ENCODE assay signal across 37 cellular contexts in the genomic region with DNA sequence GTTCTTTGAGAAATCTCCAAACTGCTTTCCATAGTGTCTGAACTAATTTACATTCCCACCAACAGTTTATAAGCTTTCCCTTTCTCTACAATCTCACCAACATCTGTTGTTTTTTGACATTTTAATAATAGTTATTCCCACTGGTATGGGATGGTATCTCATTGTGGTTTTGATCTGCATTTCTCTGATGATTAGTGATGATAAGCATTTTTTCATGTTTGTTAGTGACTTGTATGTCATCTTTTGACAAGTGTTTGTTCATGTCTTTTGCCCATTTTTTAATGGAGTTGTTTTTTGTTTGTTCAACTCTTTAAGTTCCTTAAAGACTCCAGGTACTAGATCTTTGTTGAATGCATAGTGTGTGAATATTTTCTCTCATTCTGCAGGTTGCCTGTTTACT.
"Had no signal": no experiment of that assay in that cellular context is flagged by ENCODE, and none has a peak within 500 bp of the region (broad histone marks: within the 10 kb centered on the region; RNA-seq: fewer than 3 reads in every experiment).

No MANE protein-coding gene starts in this region.

- H3K4me3 Mint-ChIP-seq: activated CD4-positive, alpha-beta memory T cell treated with anti-CD3 and anti-CD28 coated beads for 36 hours; activated CD4-positive, alpha-beta T cell treated with anti-CD3 and anti-CD28 coated beads for 36 hours; activated CD4-positive, alpha-beta T cell treated with anti-CD3 and anti-CD28 coated beads, Interleukin-2, amount 10 ng/mL, durations not matched to agents 24 days and 14 days; activated CD8-positive, alpha-beta memory T cell treated with anti-CD3 and anti-CD28 coated beads, Interleukin-2, amount 10 ng/mL, durations not matched to agents 7 days and 5 days; activated CD8-positive, alpha-beta T cell treated with anti-CD3 and anti-CD28 coated beads, Interleukin-2, amount 10 ng/mL, durations not matched to agents 7 days and 5 days; activated naive CD4-positive, alpha-beta T cell treated with anti-CD3 and anti-CD28 coated beads for 36 hours; activated naive CD4-positive, alpha-beta T cell treated with anti-CD3 and anti-CD28 coated beads, Interleukin-2, amount 50 U/mL, for 24 hours; activated naive CD8-positive, alpha-beta T cell treated with anti-CD3 and anti-CD28 coated beads for 36 hours; activated naive CD8-positive, alpha-beta T cell treated with anti-CD3 and anti-CD28 coated beads, Interleukin-2, amount 50 U/mL, for 24 hours; activated T-helper 1 cell treated with anti-CD3 and anti-CD28 coated beads, Interleukin-12 subunit alpha, Interleukin-12 subunit beta, Interleukin-2, Interleukin-4 antibody, amounts not matched to agents 30 ng/mL and 10 ng/mL and 1 ng/mL, durations not matched to agents 14 hours and 24 hours and 36 hours; central memory CD8-positive, alpha-beta T cell; dendritic cell treated with granulocyte-macrophage colony-stimulating factor and Interleukin-4, amounts not matched to agents 40 ng/mL and 50 ng/mL, for 4 days; endodermal cell; T-helper 17 cell; T-helper 2 cell treated with Interferon-gamma antibody and Interleukin-4, amounts not matched to agents 5 μg/mL and 100 μg/mL, for 36 hours had no signal

- H3K27ac Mint-ChIP-seq: activated CD4-positive, alpha-beta memory T cell treated with anti-CD3 and anti-CD28 coated beads for 36 hours; activated CD4-positive, alpha-beta T cell treated with anti-CD3 and anti-CD28 coated beads for 36 hours; activated CD4-positive, alpha-beta T cell treated with anti-CD3 and anti-CD28 coated beads, Interleukin-2, amount 10 ng/mL, durations not matched to agents 24 days and 14 days; activated CD8-positive, alpha-beta memory T cell treated with anti-CD3 and anti-CD28 coated beads, Interleukin-2, amount 10 ng/mL, durations not matched to agents 7 days and 5 days; activated CD8-positive, alpha-beta T cell treated with anti-CD3 and anti-CD28 coated beads, Interleukin-2, amount 10 ng/mL, durations not matched to agents 7 days and 5 days; activated naive CD4-positive, alpha-beta T cell treated with anti-CD3 and anti-CD28 coated beads for 36 hours; activated naive CD4-positive, alpha-beta T cell treated with anti-CD3 and anti-CD28 coated beads, Interleukin-2, amount 50 U/mL, for 24 hours; activated naive CD8-positive, alpha-beta T cell treated with anti-CD3 and anti-CD28 coated beads for 36 hours; activated naive CD8-positive, alpha-beta T cell treated with anti-CD3 and anti-CD28 coated beads, Interleukin-2, amount 50 U/mL, for 24 hours; activated T-helper 1 cell treated with anti-CD3 and anti-CD28 coated beads, Interleukin-12 subunit alpha, Interleukin-12 subunit beta, Interleukin-2, Interleukin-4 antibody, amounts not matched to agents 30 ng/mL and 10 ng/mL and 1 ng/mL, durations not matched to agents 14 hours and 24 hours and 36 hours; activated T-helper 2 cell treated with anti-CD3 and anti-CD28 coated beads, Interferon-gamma antibody, Interleukin-2, Interleukin-4, amounts not matched to agents 10 μg/mL and 5 μg/mL and 100 μg/mL, durations not matched to agents 14 hours and 24 hours and 36 hours; dendritic cell treated with granulocyte-macrophage colony-stimulating factor and Interleukin-4, amounts not matched to agents 40 ng/mL and 50 ng/mL, for 4 days; endodermal cell; T-helper 17 cell; T-helper 2 cell treated with Interferon-gamma antibody and Interleukin-4, amounts not matched to agents 5 μg/mL and 100 μg/mL, for 36 hours had no signal

- FAIRE-seq: bronchial epithelial cell had no signal

- ATAC-seq: activated CD4-positive, alpha-beta T cell treated with anti-CD3 and anti-CD28 coated beads for 36 hours; activated CD8-positive, alpha-beta memory T cell treated with anti-CD3 and anti-CD28 coated beads, Interleukin-2, amount 10 ng/mL, durations not matched to agents 7 days and 5 days; activated CD8-positive, alpha-beta T cell treated with anti-CD3 and anti-CD28 coated beads, Interleukin-2, amount 10 ng/mL, durations not matched to agents 7 days and 5 days; activated naive CD8-positive, alpha-beta T cell treated with anti-CD3 and anti-CD28 coated beads, Interleukin-2, amount 50 U/mL, for 24 hours; foreskin keratinocyte; gastrocnemius medialis; heart left ventricle; T-helper 17 cell had no signal

- DNase-seq: activated CD4-positive, alpha-beta memory T cell treated with anti-CD3 and anti-CD28 coated beads for 36 hours; activated CD4-positive, alpha-beta T cell treated with anti-CD3 and anti-CD28 coated beads for 36 hours; activated CD4-positive, alpha-beta T cell treated with anti-CD3 and anti-CD28 coated beads, Interleukin-2, amount 10 ng/mL, durations not matched to agents 24 days and 14 days; activated CD4-positive, CD25-positive, alpha-beta regulatory T cell; activated CD4-positive, CD25-positive, alpha-beta regulatory T cell treated with anti-CD3 and anti-CD28 coated beads, Interleukin-2, amount 50 U/mL, for 72 hours; activated CD8-positive, alpha-beta memory T cell treated with anti-CD3 and anti-CD28 coated beads, Interleukin-2, amount 10 ng/mL, durations not matched to agents 7 days and 5 days; activated CD8-positive, alpha-beta memory T cell treated with anti-CD3 and anti-CD28 coated beads, Interleukin-2, amount 50 U/mL, for 4 hours; activated CD8-positive, alpha-beta T cell treated with anti-CD3 and anti-CD28 coated beads, Interleukin-2, amount 10 ng/mL, durations not matched to agents 7 days and 5 days; activated effector memory CD4-positive, alpha-beta T cell treated with anti-CD3 and anti-CD28 coated beads, Interleukin-2, amount 50 U/mL, for 16 hours; activated naive CD4-positive, alpha-beta T cell treated with anti-CD3 and anti-CD28 coated beads for 36 hours; activated naive CD8-positive, alpha-beta T cell treated with anti-CD3 and anti-CD28 coated beads for 36 hours; activated naive CD8-positive, alpha-beta T cell treated with anti-CD3 and anti-CD28 coated beads, Interleukin-2, amount 50 U/mL, for 24 hours; activated T-cell treated with anti-CD3 and anti-CD28 coated beads, Interleukin-2, amount 50 U/mL, for 1 hour; activated T-cell treated with anti-CD3 and anti-CD28 coated beads, Interleukin-2, amount 50 U/mL, for 48 hours; adrenal gland; brain microvascular endothelial cell; dorsolateral prefrontal cortex; effector memory CD4-positive, alpha-beta T cell; endodermal cell; erythroblast; foreskin keratinocyte; gastrocnemius medialis; glutamatergic neuron; heart left ventricle; T-helper 1 cell; T-helper 17 cell; T1000 had no signal

- H3K4me3 ChIP-seq: adrenal gland, ascending aorta, coronary artery, dorsolateral prefrontal cortex, esophagus muscularis mucosa, gastrocnemius medialis, heart left ventricle had no signal

- H3K27ac ChIP-seq: adrenal gland, ascending aorta, brain microvascular endothelial cell, coronary artery, dorsolateral prefrontal cortex, esophagus muscularis mucosa, foreskin keratinocyte, gastrocnemius medialis, heart left ventricle had no signal

- H3K4me1 ChIP-seq: adrenal gland, ascending aorta, esophagus muscularis mucosa, foreskin keratinocyte, heart left ventricle had no signal

- H3K36me3 Mint-ChIP-seq: activated CD4-positive, alpha-beta memory T cell treated with anti-CD3 and anti-CD28 coated beads for 36 hours; activated CD8-positive, alpha-beta memory T cell treated with anti-CD3 and anti-CD28 coated beads, Interleukin-2, amount 10 ng/mL, durations not matched to agents 7 days and 5 days; activated naive CD4-positive, alpha-beta T cell treated with anti-CD3 and anti-CD28 coated beads, Interleukin-2, amount 50 U/mL, for 24 hours; activated naive CD8-positive, alpha-beta T cell treated with anti-CD3 and anti-CD28 coated beads for 36 hours had no signal

- H3K4me1 Mint-ChIP-seq: activated CD4-positive, alpha-beta T cell treated with anti-CD3 and anti-CD28 coated beads for 36 hours; activated CD4-positive, alpha-beta T cell treated with anti-CD3 and anti-CD28 coated beads, Interleukin-2, amount 10 ng/mL, durations not matched to agents 24 days and 14 days; activated CD8-positive, alpha-beta memory T cell treated with anti-CD3 and anti-CD28 coated beads, Interleukin-2, amount 10 ng/mL, durations not matched to agents 7 days and 5 days; activated naive CD4-positive, alpha-beta T cell treated with anti-CD3 and anti-CD28 coated beads, Interleukin-2, amount 50 U/mL, for 24 hours; activated naive CD8-positive, alpha-beta T cell treated with anti-CD3 and anti-CD28 coated beads, Interleukin-2, amount 50 U/mL, for 24 hours; central memory CD8-positive, alpha-beta T cell had no signal

- H3K36me3 ChIP-seq: adrenal gland, ascending aorta, brain microvascular endothelial cell, esophagus muscularis mucosa, gastrocnemius medialis, heart left ventricle had no signal

- H3K9me3 ChIP-seq: adrenal gland, ascending aorta, esophagus muscularis mucosa, gastrocnemius medialis, heart left ventricle had no signal

- H3K27me3 ChIP-seq: adrenal gland, ascending aorta, brain microvascular endothelial cell, esophagus muscularis mucosa, foreskin keratinocyte, gastrocnemius medialis, heart left ventricle had no signal

- H3K9me3 Mint-ChIP-seq: activated CD4-positive, alpha-beta memory T cell treated with anti-CD3 and anti-CD28 coated beads for 36 hours; activated CD4-positive, alpha-beta T cell treated with anti-CD3 and anti-CD28 coated beads, Interleukin-2, amount 10 ng/mL, durations not matched to agents 24 days and 14 days; activated naive CD4-positive, alpha-beta T cell treated with anti-CD3 and anti-CD28 coated beads for 36 hours; activated naive CD4-positive, alpha-beta T cell treated with anti-CD3 and anti-CD28 coated beads, Interleukin-2, amount 50 U/mL, for 24 hours; activated naive CD8-positive, alpha-beta T cell treated with anti-CD3 and anti-CD28 coated beads for 36 hours; activated naive CD8-positive, alpha-beta T cell treated with anti-CD3 and anti-CD28 coated beads, Interleukin-2, amount 50 U/mL, for 24 hours; activated T-helper 1 cell treated with anti-CD3 and anti-CD28 coated beads, Interleukin-12 subunit alpha, Interleukin-12 subunit beta, Interleukin-2, Interleukin-4 antibody, amounts not matched to agents 30 ng/mL and 10 ng/mL and 1 ng/mL, durations not matched to agents 14 hours and 24 hours and 36 hours; activated T-helper 2 cell treated with anti-CD3 and anti-CD28 coated beads, Interferon-gamma antibody, Interleukin-2, Interleukin-4, amounts not matched to agents 10 μg/mL and 5 μg/mL and 100 μg/mL, durations not matched to agents 14 hours and 24 hours and 36 hours; central memory CD8-positive, alpha-beta T cell; dendritic cell treated with granulocyte-macrophage colony-stimulating factor and Interleukin-4, amounts not matched to agents 40 ng/mL and 50 ng/mL, for 4 days; endodermal cell; T-helper 2 cell treated with Interferon-gamma antibody and Interleukin-4, amounts not matched to agents 5 μg/mL and 100 μg/mL, for 36 hours had no signal
